ENCODE assay signal across 20 cellular contexts in the genomic region with DNA sequence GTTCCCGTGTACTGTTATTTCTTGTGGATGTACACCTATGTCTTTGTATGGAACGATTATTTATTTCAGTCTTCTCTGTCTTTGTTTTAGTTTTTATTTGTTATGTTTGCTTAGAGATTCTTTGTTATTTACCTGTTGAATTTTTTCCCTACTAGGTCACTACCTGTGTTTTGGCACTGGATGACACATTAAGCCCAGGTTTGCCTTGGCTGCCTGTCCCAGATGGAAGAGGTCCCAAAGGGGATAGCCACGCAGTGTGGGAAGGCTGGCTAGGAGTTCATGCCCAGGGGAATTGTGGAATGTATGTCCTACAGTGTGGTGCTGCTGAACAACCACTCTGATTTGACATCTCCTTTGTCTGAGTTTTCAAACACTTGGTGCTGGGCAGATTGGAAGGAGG. TPM values are rescaled to one million over a fixed set of nuclear protein-coding genes. Genes with fewer than 3 reads are reported as not detected.
DNase-seq lines count a peak whose midpoint lies in the region; ATAC-seq and TF ChIP-seq lines count a peak whose summit lies in the region.
"Had no signal": no experiment of that assay in that cellular context is flagged by ENCODE, and none has a peak within 500 bp of the region (broad histone marks: within the 10 kb centered on the region; RNA-seq: fewer than 3 reads in every experiment).

No MANE protein-coding gene starts in this region.

- no peaks in the 10 kb centered on the region for H3K9me2 ChIP-seq in PC-3 (replicated peaks; ENCODE audit: low read length)

- peaks cover 32 to 34% of the 10 kb centered on the region in 2 donors for H3K9me3 Mint-ChIP-seq in stimulated activated naive CD8-positive, alpha-beta T cell treated with anti-CD3 and anti-CD28 coated beads, Interleukin-15, amount 100 ng/mL, for 72 hours

- no peaks in the 10 kb centered on the region for H3K4me1 Mint-ChIP-seq in stimulated activated naive CD8-positive, alpha-beta T cell treated with anti-CD3 and anti-CD28 coated beads, Interleukin-15, amount 100 ng/mL, for 72 hours
- H3K4me1 Mint-ChIP-seq: B cell had no signal

- no peaks in the 10 kb centered on the region for H3F3A ChIP-seq in PC-3 (ENCODE audit: low read length, unreplicated experiment)

- CTCF ChIA-PET in PC-3 (lab: Charles Lee), result interaction anchor here (0.6 kb wide), 1 partner anchor 14 kb away, joined by 3 read pairs; no protein-coding TSS in a partner anchor

- POLR2A ChIA-PET in PC-3 (lab: Charles Lee; ENCODE audit: unreplicated experiment), result no interaction called here

- peak; percentile 8 for DNase-seq in DMS53 (lab: John Stamatoyannopoulos, UW)
- DNase-seq in DMS53 treated with DMSO at 0.1 percent for 48 hours (lab: John Stamatoyannopoulos, UW; ENCODE audit: unreplicated experiment), result no peak
- DNase-seq in PC-3, result peak; percentile 82
- peak; percentile 24 for DNase-seq in esophagus muscularis mucosa (ENCODE audit: extremely low spot score)
- DNase-seq in stimulated activated naive CD8-positive, alpha-beta T cell treated with anti-CD3 and anti-CD28 coated beads, Interleukin-15, amount 100 ng/mL, for 72 hours, result no peak
- no peak for DNase-seq in NCI-H1694 treated with DMSO at 0.1 percent for 48 hours (lab: John Stamatoyannopoulos, UW)
- DNase-seq: AML-193; Caco-2; Calu3; CD4-positive, alpha-beta T cell; CD8-positive, alpha-beta T cell; DMS79 treated with DMSO at 0.1 percent for 48 hours; GF-D8 had no signal

- BruUV-seq in PC-3 (replicated peaks; lab: Mats Ljungman, UMichigan), result no TSS peak

- no peaks in the 10 kb centered on the region for H4K20me1 ChIP-seq in PC-3 (ENCODE audit: low read length)
- H4K20me1 ChIP-seq: BLaER1 treated with 17β-estradiol and CSF1 and Interleukin-3, amounts not matched to agents 10 nM and 100 nM had no signal

- H3K4me2 ChIP-seq in PC-3 (ENCODE audit: low read length), result 0 out of 2 replicates have a peak overlapping the region, but pooled peaks have one; percentile 8
- H3K4me2 ChIP-seq: A549; BLaER1 treated with 17β-estradiol and CSF1 and Interleukin-3, amounts not matched to agents 10 nM and 100 nM had no signal

- H3K9ac ChIP-seq in PC-3 (ENCODE audit: low read length), result no peak overlapping the region
- H3K9ac ChIP-seq: BLaER1 treated with 17β-estradiol and CSF1 and Interleukin-3, amounts not matched to agents 10 nM and 100 nM had no signal

- H3K27ac ChIP-seq in PC-3 (ENCODE audit: low read length), result peak overlapping the region; percentile 35
- H3K27ac ChIP-seq in esophagus muscularis mucosa (replicated peaks in 1 of 4), result no peak overlapping the region
- H3K27ac ChIP-seq: 22Rv1; A549; BLaER1 treated with 17β-estradiol and CSF1 and Interleukin-3, amounts not matched to agents 10 nM and 100 nM; C4-2B had no signal

- H3K27ac Mint-ChIP-seq in stimulated activated naive CD8-positive, alpha-beta T cell treated with anti-CD3 and anti-CD28 coated beads, Interleukin-15, amount 100 ng/mL, for 72 hours, result no peak overlapping the region
- H3K27ac Mint-ChIP-seq: B cell; CD4-positive, alpha-beta T cell; CD8-positive, alpha-beta T cell had no signal

- peaks cover 18% of the 10 kb centered on the region; the same call in 1 of the 2 replicates for H3K9me3 ChIP-seq in PC-3 (ENCODE audit: low read length)
- H3K9me3 ChIP-seq in esophagus muscularis mucosa, result peaks cover 0 to 36% (median 12%) of the 10 kb centered on the region in 4 donors
- H3K9me3 ChIP-seq: A549 had no signal

- H3K27me3 ChIP-seq in PC-3 (ENCODE audit: low read length) (no peaks in the 10 kb centered on the region), esophagus muscularis mucosa (no peaks in the 10 kb centered on the region)
- H3K27me3 ChIP-seq: BLaER1 treated with 17β-estradiol and CSF1 and Interleukin-3, amounts not matched to agents 10 nM and 100 nM had no signal

- ATAC-seq in PC-3 (peak; percentile 73), GM18868 (IDR thresholded peaks at IDR 0.05; ENCODE audit: unreplicated experiment) (no peak)
- no peak for ATAC-seq in stimulated activated naive CD8-positive, alpha-beta T cell treated with anti-CD3 and anti-CD28 coated beads, Interleukin-15, amount 100 ng/mL, for 72 hours
- ATAC-seq: A549; CD8-positive, alpha-beta T cell had no signal

- peaks cover 18% of the 10 kb centered on the region for H3K4me1 ChIP-seq in PC-3 (ENCODE audit: insufficient read depth, low read length)
- no peaks in the 10 kb centered on the region for H3K4me1 ChIP-seq in esophagus muscularis mucosa
- H3K4me1 ChIP-seq: A549; BLaER1 treated with 17β-estradiol and CSF1 and Interleukin-3, amounts not matched to agents 10 nM and 100 nM had no signal

- H3K36me3 ChIP-seq in PC-3 (ENCODE audit: low read depth, low read length) (no peaks in the 10 kb centered on the region; the same call in 1 of the 2 replicates), esophagus muscularis mucosa (no peaks in the 10 kb centered on the region)
- H3K36me3 ChIP-seq: BLaER1 treated with 17β-estradiol and CSF1 and Interleukin-3, amounts not matched to agents 10 nM and 100 nM had no signal

- TF ChIP-seq EP300 in esophagus muscularis mucosa (IDR thresholded peaks at IDR 0.05), result no peak

- H3K4me3 ChIP-seq in PC-3 (ENCODE audit: low read length) (no peak overlapping the region), esophagus muscularis mucosa (no peak overlapping the region)
- H3K4me3 ChIP-seq: A549; BLaER1 treated with 17β-estradiol and CSF1 and Interleukin-3, amounts not matched to agents 10 nM and 100 nM had no signal

- intact Hi-C loops in PC-3 (cut with micrococcal nuclease), result no loop called here
- intact Hi-C loops in esophagus muscularis mucosa (cut with DNase I), result no loop called here

- TF ChIP-seq POLR2A in esophagus muscularis mucosa (IDR thresholded peaks at IDR 0.05; ENCODE audit: low read depth), result no peak

- H3K4me3 Mint-ChIP-seq in stimulated activated naive CD8-positive, alpha-beta T cell treated with anti-CD3 and anti-CD28 coated beads, Interleukin-15, amount 100 ng/mL, for 72 hours, result no peak overlapping the region
- H3K4me3 Mint-ChIP-seq: B cell; CD4-positive, alpha-beta T cell; CD8-positive, alpha-beta T cell had no signal

- no peak overlapping the region for H2AFZ ChIP-seq in PC-3 (ENCODE audit: low read length)

- no peaks in the 10 kb centered on the region for H3K79me2 ChIP-seq in PC-3 (ENCODE audit: low read length)

- TF ChIP-seq CTCF in PC-3 (conservative IDR thresholded peaks at IDR 0.05; ENCODE audit: low read depth, low read length) (no peak), esophagus muscularis mucosa (IDR thresholded peaks at IDR 0.05) (no peak)

- 74% methylated on average over 3 of the region's 3 CpGs for WGBS in esophagus muscularis mucosa

- H3K27me3 Mint-ChIP-seq in stimulated activated naive CD8-positive, alpha-beta T cell treated with anti-CD3 and anti-CD28 coated beads, Interleukin-15, amount 100 ng/mL, for 72 hours, result no peaks in the 10 kb centered on the region

RNA-seq across cellular contexts. Expression of a gene that starts 15.6 kb away (rescaled TPM):
- total RNA-seq in PC-3 (2014; rRNA removed) (not detected in 2 replicates), esophagus muscularis mucosa (not detected)
- total RNA-seq: A172; B cell; Caco-2; Calu3; CD4-positive, alpha-beta T cell; CD8-positive, alpha-beta T cell had no signal

RNA-seq across cellular contexts. Expression of a gene that starts 59.4 kb away (rescaled TPM):
- total RNA-seq in PC-3 (2014; rRNA removed), result not detected in 2 replicates
- total RNA-seq in esophagus muscularis mucosa, result not detected
- total RNA-seq: A172; B cell; Caco-2; Calu3; CD4-positive, alpha-beta T cell; CD8-positive, alpha-beta T cell had no signal

Comparison
In these comparisons a context has a peak if more than half of its experiments do, and no peak if none do; other contexts are left out.
1. DNase-seq: peak in DMS53 (single experiment), PC-3 (single experiment) and esophagus muscularis mucosa (single experiment); none in DMS53 treated with DMSO at 0.1 percent for 48 hours (single experiment), stimulated activated naive CD8-positive, alpha-beta T cell treated with anti-CD3 and anti-CD28 coated beads, Interleukin-15, amount 100 ng/mL, for 72 hours (0 of 2) and NCI-H1694 treated with DMSO at 0.1 percent for 48 hours (single experiment).